10 cellular contexts compared by ENCODE assay signal in the genomic region with DNA sequence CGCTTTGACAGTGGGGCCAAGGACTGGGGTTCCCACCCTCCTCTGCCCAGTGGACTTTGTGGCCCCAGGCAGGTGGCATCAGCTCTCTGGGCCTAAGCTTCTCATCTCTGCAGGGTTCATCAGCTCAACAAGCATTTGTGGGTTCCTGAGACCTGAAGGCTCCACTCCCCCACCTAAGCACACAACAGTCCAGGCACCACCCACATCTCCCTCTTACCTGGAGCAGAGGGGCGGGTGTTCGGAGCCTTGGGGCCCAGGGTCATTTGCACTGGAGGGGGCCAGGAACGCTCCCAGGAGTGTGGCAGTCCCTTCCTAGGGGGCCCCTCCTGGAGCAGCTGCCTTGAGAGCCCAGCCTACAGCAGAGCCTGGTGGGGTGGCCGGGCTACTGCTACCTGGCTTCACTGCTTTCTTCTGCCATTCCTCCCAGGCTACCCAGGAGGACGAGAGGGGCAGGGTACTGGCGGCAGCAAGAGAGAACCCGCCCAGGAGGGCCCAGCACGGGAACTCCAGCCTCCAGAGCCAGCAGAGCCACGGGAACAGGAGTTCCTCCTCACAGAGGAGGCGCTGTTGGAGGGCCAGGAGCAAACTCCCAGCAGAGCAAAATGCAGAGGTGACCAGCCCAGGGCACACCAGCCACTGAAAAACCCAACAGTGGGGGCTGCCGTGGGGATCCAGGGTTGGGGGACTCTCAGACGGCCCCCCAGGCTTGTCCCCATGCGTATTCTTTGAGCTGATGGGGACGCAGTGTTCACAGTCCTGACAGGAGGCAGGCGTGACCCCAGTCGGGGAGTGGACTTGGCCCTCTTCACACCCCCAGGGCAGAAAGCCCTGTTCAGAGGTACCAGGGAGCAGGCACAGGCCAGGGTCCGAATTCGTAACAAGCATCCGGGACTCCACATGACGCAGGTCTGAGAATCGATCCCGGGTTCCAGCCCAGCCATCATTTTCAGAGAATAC. TPM values are rescaled to one million over a fixed set of nuclear protein-coding genes. Genes with fewer than 3 reads are reported as not detected.
DNase-seq lines count a peak whose midpoint lies in the region; ATAC-seq and TF ChIP-seq lines count a peak whose summit lies in the region.
"Had no signal": no experiment of that assay in that cellular context is flagged by ENCODE, and none has a peak within 500 bp of the region (broad histone marks: within the 10 kb centered on the region; RNA-seq: fewer than 3 reads in every experiment).

No MANE protein-coding gene starts in this region.

- POLR2A ChIA-PET in MCF 10A (lab: Yijun Ruan, JAX): interaction anchor here (0.6 to 4.1 kb wide), 19 partner anchors 9 to 313 kb away, joined by 3 to 82 read pairs (median 6); partner anchors contain the start of genes BAHCC1 and SLC38A10

- TF ChIP-seq CTCF in MCF 10A (IDR thresholded peaks at IDR 0.05; ENCODE audit: unreplicated experiment) (no peak), lower lobe of right lung (IDR thresholded peaks at IDR 0.05) (no peak), uterus (IDR thresholded peaks at IDR 0.05) (no peak)

- intact Hi-C loops in Right ventricle myocardium superior (cut with DNase I): no loop called here
- intact Hi-C loops in left cardiac atrium (cut with DNase I): no loop called here
- intact Hi-C loops in MCF 10A (cut with micrococcal nuclease): loop anchor here (2.0 to 5.0 kb wide), 2 partner anchors 35 to 67 kb away; partner anchors contain the start of genes BAHCC1 and SLC38A10
- intact Hi-C loops in lower lobe of right lung (cut with DNase I): no loop called here
- intact Hi-C loops in uterus (cut with DNase I; ENCODE audit: low total_unique reads): no loop called here

- H3K36me3 Mint-ChIP-seq in MCF 10A (ENCODE audit: insufficient read depth, unreplicated experiment): no peaks in the 10 kb centered on the region

- no peaks in the 10 kb centered on the region for H3K9me3 Mint-ChIP-seq in MCF 10A (ENCODE audit: unreplicated experiment)

- H3K27ac Mint-ChIP-seq in MCF 10A (ENCODE audit: low read depth, unreplicated experiment): peak overlapping the region; percentile 80

- H3K4me3 Mint-ChIP-seq in MCF 10A (ENCODE audit: unreplicated experiment): peak overlapping the region; percentile 64

- peak overlapping the region; percentile 83 for H3K27ac ChIP-seq in lower lobe of right lung
- peak overlapping the region; percentile 85 to 91 for H3K27ac ChIP-seq in uterus

- H3K27me3 ChIP-seq in lower lobe of right lung (ENCODE audit: low read depth): no peaks in the 10 kb centered on the region
- no peaks in the 10 kb centered on the region for H3K27me3 ChIP-seq in uterus

- CTCF ChIA-PET in MCF 10A (lab: Yijun Ruan, JAX): interaction anchor here (0.6 to 2.4 kb wide), 9 partner anchors 21 to 155 kb away, joined by 3 to 12 read pairs (median 4); partner anchors contain the start of genes BAHCC1 and SLC38A10

- H3K4me3 ChIP-seq in lower lobe of right lung (peak overlapping the region; percentile 17), uterus (no peak overlapping the region)

- ATAC-seq in Right ventricle myocardium superior (ENCODE audit: poor library complexity) (no peak), left cardiac atrium (no peak), lower lobe of right lung (peak; percentile 39 to 51), HG02678 (IDR thresholded peaks at IDR 0.05; ENCODE audit: unreplicated experiment) (no peak)

- peaks cover 63% of the 10 kb centered on the region for H3K4me1 ChIP-seq in lower lobe of right lung
- peaks cover 4 to 17% of the 10 kb centered on the region in 2 donors for H3K4me1 ChIP-seq in uterus

- DNase-seq in Right ventricle myocardium superior: peak; percentile 48
- DNase-seq in left cardiac atrium: no peak
- peak; percentile 68 for DNase-seq in MCF 10A (ENCODE audit: unreplicated experiment)
- no peak for DNase-seq in lower lobe of right lung
- no peak for DNase-seq in uterus
- no peak for DNase-seq in NCI-H1105 (lab: John Stamatoyannopoulos, UW)
- DNase-seq in AG20443 (ENCODE audit: low spot score): no peak
- DNase-seq: activated CD4-positive, alpha-beta T cell treated with anti-CD3 and anti-CD28 coated beads, Interleukin-2, amount 50 U/mL, for 48 hours; cerebellar nuclear complex had no signal

- TF ChIP-seq POLR2A in uterus (IDR thresholded peaks at IDR 0.05): no peak

- BruUV-seq in MCF 10A (replicated peaks; lab: Mats Ljungman, UMichigan): no TSS peak

- peaks cover 28% of the 10 kb centered on the region for H3K4me1 Mint-ChIP-seq in MCF 10A (ENCODE audit: insufficient read depth, unreplicated experiment)

- H3K27me3 Mint-ChIP-seq in MCF 10A (ENCODE audit: insufficient read depth, unreplicated experiment): no peaks in the 10 kb centered on the region

- no peaks in the 10 kb centered on the region for H3K9me3 ChIP-seq in lower lobe of right lung
- H3K9me3 ChIP-seq in uterus: no peaks in the 10 kb centered on the region

- no peaks in the 10 kb centered on the region for H3K36me3 ChIP-seq in lower lobe of right lung
- H3K36me3 ChIP-seq in uterus: no peaks in the 10 kb centered on the region

RNA-seq across cellular contexts. Expression of gene SLC38A10, which starts 35.1 kb away (rescaled TPM):
- 41.3 TPM for total RNA-seq in Right ventricle myocardium superior
- total RNA-seq in left cardiac atrium: 10 to 100 TPM; 46.4 to 54.0 TPM
- total RNA-seq in MCF 10A (2022): 98.2 and 108 TPM in 2 replicates
- 98.1 TPM for total RNA-seq in lower lobe of right lung
- total RNA-seq in uterus: 10 to 100 TPM; 50.7 to 55.4 (median 53.3) TPM

Comparison
In these comparisons a context has a peak if more than half of its experiments do, and no peak if none do; other contexts are left out.
1. DNase-seq: peak in Right ventricle myocardium superior (single experiment) and MCF 10A (single experiment); none in left cardiac atrium (single experiment), lower lobe of right lung (single experiment), uterus (0 of 2), NCI-H1105 (single experiment) and AG20443 (single experiment).
2. ATAC-seq: peak in lower lobe of right lung (2 of 2); none in Right ventricle myocardium superior (single experiment), left cardiac atrium (0 of 2) and HG02678 (single experiment).